Comparison of ENCODE assay signal across 8 cellular contexts in genomic region chr1:206608108-206608698, GRCh38. TPM values are rescaled to one million over a fixed set of nuclear protein-coding genes. Genes with fewer than 3 reads are reported as not detected.
DNase-seq lines count a peak whose midpoint lies in the region; ATAC-seq, FAIRE-seq and TF ChIP-seq lines count a peak whose summit lies in the region.

No MANE protein-coding gene starts in this region.

- H3K36me3 ChIP-seq in BJ (ENCODE audit: control insufficient read depth, insufficient read depth, low read length) (peaks cover 2% of the 10 kb centered on the region; the same call in 1 of the 2 replicates), kidney (ENCODE audit: control insufficient read depth in 1 of 2, insufficient read depth in 2 of 2, low read length in 2 of 2) (peaks cover 15 to 23% of the 10 kb centered on the region in 2 donors)

- no peak overlapping the region for H3K4me3 ChIP-seq in BJ (ENCODE audit: low read depth, low read length)
- H3K4me3 ChIP-seq in kidney (ENCODE audit: low read length in 2 of 2) = no peak overlapping the region

- H3K36me3 Mint-ChIP-seq in activated naive CD4-positive, alpha-beta T cell treated with anti-CD3 and anti-CD28 coated beads, Interleukin-2, amount 50 U/mL, for 24 hours = peaks cover 14% of the 10 kb centered on the region

- POLR2A ChIA-PET in BJ (lab: Charles Lee) = no interaction called here

- CTCF ChIA-PET in BJ (lab: Yijun Ruan, JAX) = interaction anchor here (0.8 to 5.5 kb wide), 6 partner anchors 27 to 400 kb away, joined by 3 to 43 read pairs (median 4); partner anchors contain the start of gene DYRK3

- no peaks in the 10 kb centered on the region for H3K27me3 ChIP-seq in BJ (ENCODE audit: control insufficient read depth, insufficient read depth, low read length)

- H3K4me3 Mint-ChIP-seq in activated naive CD4-positive, alpha-beta T cell treated with anti-CD3 and anti-CD28 coated beads, Interleukin-2, amount 50 U/mL, for 24 hours = no peak overlapping the region

- H3K9ac ChIP-seq in kidney (ENCODE audit: low read length in 2 of 2) = no peak overlapping the region

- no peaks in the 10 kb centered on the region for H3K27me3 Mint-ChIP-seq in activated naive CD4-positive, alpha-beta T cell treated with anti-CD3 and anti-CD28 coated beads, Interleukin-2, amount 50 U/mL, for 24 hours

- intact Hi-C loops in kidney (cut with DNase I) = no loop called here

- TF ChIP-seq CTCF in BJ (IDR thresholded peaks at IDR 0.05; ENCODE audit: insufficient read depth, low read depth, low read length) (peak; percentile 84), kidney (IDR thresholded peaks at IDR 0.05; ENCODE audit: borderline replicate concordance, extremely low read depth, insufficient read depth) (peak; percentile 65)

- peaks cover 8 to 9% of the 10 kb centered on the region in 2 donors for H3K4me1 ChIP-seq in kidney (ENCODE audit: control insufficient read depth in 1 of 2, insufficient read depth in 1 of 2, low read depth in 1 of 2, low read length in 2 of 2)

- peak overlapping the region; percentile 4 for H3K27ac Mint-ChIP-seq in activated naive CD4-positive, alpha-beta T cell treated with anti-CD3 and anti-CD28 coated beads, Interleukin-2, amount 50 U/mL, for 24 hours

- DNase-seq in BJ (ENCODE audit: low read depth) = no peak
- DNase-seq in HCEC 1CT = peak; percentile 31
- DNase-seq in SHP77 (lab: John Stamatoyannopoulos, UW) = peak; percentile 31 to 43
- DNase-seq in kidney = no peak
- peak; percentile 33 for DNase-seq in stimulated activated CD8-positive, alpha-beta memory T cell treated with anti-CD3 and anti-CD28 coated beads, Interleukin-4, amount 100 ng/mL, for 24 hours (ENCODE audit: low read depth)

- H3K4me1 Mint-ChIP-seq in activated naive CD4-positive, alpha-beta T cell treated with anti-CD3 and anti-CD28 coated beads, Interleukin-2, amount 50 U/mL, for 24 hours = peaks cover 44% of the 10 kb centered on the region

- no peak overlapping the region for H3K27ac ChIP-seq in kidney (ENCODE audit: low read depth in 2 of 2, low read length in 2 of 2)

- no peak for FAIRE-seq in kidney (lab: Jason Lieb, UNC)

- H3K9me3 Mint-ChIP-seq in activated naive CD4-positive, alpha-beta T cell treated with anti-CD3 and anti-CD28 coated beads, Interleukin-2, amount 50 U/mL, for 24 hours = no peaks in the 10 kb centered on the region

- ATAC-seq in GM19397 (IDR thresholded peaks at IDR 0.05; ENCODE audit: unreplicated experiment) (no peak), GM21723 (IDR thresholded peaks at IDR 0.05; ENCODE audit: unreplicated experiment) (no peak)

- no peaks in the 10 kb centered on the region for H3K9me3 ChIP-seq in kidney (ENCODE audit: control insufficient read depth in 1 of 2, low read length in 2 of 2)

RNA-seq across cellular contexts. Expression of gene EIF2D, which starts 4.1 kb away (rescaled TPM):
- polyA plus RNA-seq in BJ (2011; rRNA removed) (88.7 and 97.4 TPM in 2 replicates), kidney (ENCODE audit: insufficient read depth, low read depth, low replicate concordance) (44.5 TPM)
- polyA minus RNA-seq in BJ (2011; rRNA and poly(A)+ RNA removed) = 27.0 and 41.5 TPM in 2 replicates
- total RNA-seq in kidney = 45.1 TPM

RNA-seq across cellular contexts. Expression of gene DYRK3, which starts 27.1 kb away (rescaled TPM):
- 7.4 and 10.8 TPM in 2 replicates for polyA plus RNA-seq in BJ (2011; rRNA removed)
- 7.1 and 8.2 TPM in 2 replicates for polyA minus RNA-seq in BJ (2011; rRNA and poly(A)+ RNA removed)
- total RNA-seq in kidney = 12.7 TPM
- 3.5 TPM for polyA plus RNA-seq in kidney (ENCODE audit: insufficient read depth, low read depth, low replicate concordance)

Comparison
In these comparisons a context has a peak if more than half of its experiments do, and no peak if none do; other contexts are left out.
1. DNase-seq: peak in HCEC 1CT (single experiment), SHP77 (2 of 2) and stimulated activated CD8-positive, alpha-beta memory T cell treated with anti-CD3 and anti-CD28 coated beads, Interleukin-4, amount 100 ng/mL, for 24 hours (single experiment); none in BJ (single experiment) and kidney (single experiment).